ENCODE assay signal across 9 cellular contexts in genomic region chr7:159144756-159145543, GRCh38. TPM values are rescaled to one million over a fixed set of nuclear protein-coding genes. Genes with fewer than 3 reads are reported as not detected.
A peak's percentile ranks its signal among the peaks of the same experiment; 100 is the strongest.
DNase-seq lines count a peak whose midpoint lies in the region; ATAC-seq and TF ChIP-seq lines count a peak whose summit lies in the region.
"Had no signal": no experiment of that assay in that cellular context is flagged by ENCODE, and none has a peak within 500 bp of the region (broad histone marks: within the 10 kb centered on the region; RNA-seq: fewer than 3 reads in every experiment).

Gene VIPR2 (minus strand): TSS chr7:159144867. CDS start chr7:159144771, 96 bp downstream.

- no peak within 1 kb of the TSS for H3K27ac Mint-ChIP-seq in endothelial cell (ENCODE audit: unreplicated experiment)
- H3K27ac Mint-ChIP-seq in neural crest cell (ENCODE audit: unreplicated experiment) = no peak within 1 kb of the TSS
- no peak within 1 kb of the TSS for H3K27ac Mint-ChIP-seq in stimulated activated memory B cell treated with anti-CD40 and anti-IgM and Interleukin-4, amounts not matched to agents 10 μg/mL and 1 μg/mL and 100 μg/mL, for 72 hours

- H3K4me1 Mint-ChIP-seq in endothelial cell (ENCODE audit: unreplicated experiment) (no peaks in the 10 kb centered on the region), neural crest cell (peaks cover 18% of the 10 kb centered on the region)
- no peaks in the 10 kb centered on the region for H3K4me1 Mint-ChIP-seq in stimulated activated memory B cell treated with anti-CD40 and anti-IgM and Interleukin-4, amounts not matched to agents 10 μg/mL and 1 μg/mL and 100 μg/mL, for 72 hours

- H3K4me3 Mint-ChIP-seq in endothelial cell (ENCODE audit: unreplicated experiment) (peak within 1 kb of the TSS; percentile 84), neural crest cell (peak within 1 kb of the TSS; percentile 84)
- no peak within 1 kb of the TSS for H3K4me3 Mint-ChIP-seq in stimulated activated memory B cell treated with anti-CD40 and anti-IgM and Interleukin-4, amounts not matched to agents 10 μg/mL and 1 μg/mL and 100 μg/mL, for 72 hours

- DNase-seq in stimulated activated CD4-positive, alpha-beta T cell treated with anti-CD3 and anti-CD28 coated beads, Interleukin-12 subunit alpha, Interleukin-12 subunit beta, amount 100 ng/mL, for 4 hours = peak; percentile 24
- DNase-seq in stimulated activated CD4-positive, alpha-beta T cell treated with anti-CD3 and anti-CD28 coated beads, Interleukin-4, amount 100 ng/mL, for 24 hours = no peak
- DNase-seq in endothelial cell (ENCODE audit: low spot score) (no peak), neural crest cell (ENCODE audit: low read depth, low spot score) (no peak), EL (no peak), cerebellar cortex (ENCODE audit: low spot score) (no peak)

- peaks cover 3% of the 10 kb centered on the region for H3K27me3 Mint-ChIP-seq in endothelial cell (ENCODE audit: unreplicated experiment)
- H3K27me3 Mint-ChIP-seq in neural crest cell (ENCODE audit: low read depth) = peaks cover 49% of the 10 kb centered on the region
- peaks cover 15% of the 10 kb centered on the region for H3K27me3 Mint-ChIP-seq in stimulated activated memory B cell treated with anti-CD40 and anti-IgM and Interleukin-4, amounts not matched to agents 10 μg/mL and 1 μg/mL and 100 μg/mL, for 72 hours

- no peaks in the 10 kb centered on the region for H3K9me3 Mint-ChIP-seq in endothelial cell (ENCODE audit: unreplicated experiment)
- H3K9me3 Mint-ChIP-seq in neural crest cell = no peaks in the 10 kb centered on the region
- no peaks in the 10 kb centered on the region for H3K9me3 Mint-ChIP-seq in stimulated activated memory B cell treated with anti-CD40 and anti-IgM and Interleukin-4, amounts not matched to agents 10 μg/mL and 1 μg/mL and 100 μg/mL, for 72 hours

- no peaks in the 10 kb centered on the region for H3K36me3 Mint-ChIP-seq in endothelial cell (ENCODE audit: low read depth, unreplicated experiment)
- H3K36me3 Mint-ChIP-seq in neural crest cell (ENCODE audit: low read depth) = peaks cover 2% of the 10 kb centered on the region
- no peaks in the 10 kb centered on the region for H3K36me3 Mint-ChIP-seq in stimulated activated memory B cell treated with anti-CD40 and anti-IgM and Interleukin-4, amounts not matched to agents 10 μg/mL and 1 μg/mL and 100 μg/mL, for 72 hours

- TF ChIP-seq CTCF in endothelial cell (IDR thresholded peaks at IDR 0.05; ENCODE audit: unreplicated experiment) = no peak
- TF ChIP-seq CTCF in neural crest cell (conservative IDR thresholded peaks at IDR 0.05) = no peak

- no peak for ATAC-seq in stimulated activated memory B cell treated with anti-CD40 and anti-IgM and Interleukin-4, amounts not matched to agents 10 μg/mL and 1 μg/mL and 100 μg/mL, for 72 hours
- no peak for ATAC-seq in HG02973 (IDR thresholded peaks at IDR 0.05; ENCODE audit: unreplicated experiment)

RNA-seq across cellular contexts. Expression of gene VIPR2, which starts in this region (rescaled TPM):
- total RNA-seq in endothelial cell (ENCODE audit: unreplicated experiment) = 2.4 TPM
- total RNA-seq in neural crest cell = 0.09 and 0.16 TPM in 2 replicates
- total RNA-seq: lung microvascular endothelial cell had no signal
